19 cellular contexts compared by ENCODE assay signal in the genomic region with DNA sequence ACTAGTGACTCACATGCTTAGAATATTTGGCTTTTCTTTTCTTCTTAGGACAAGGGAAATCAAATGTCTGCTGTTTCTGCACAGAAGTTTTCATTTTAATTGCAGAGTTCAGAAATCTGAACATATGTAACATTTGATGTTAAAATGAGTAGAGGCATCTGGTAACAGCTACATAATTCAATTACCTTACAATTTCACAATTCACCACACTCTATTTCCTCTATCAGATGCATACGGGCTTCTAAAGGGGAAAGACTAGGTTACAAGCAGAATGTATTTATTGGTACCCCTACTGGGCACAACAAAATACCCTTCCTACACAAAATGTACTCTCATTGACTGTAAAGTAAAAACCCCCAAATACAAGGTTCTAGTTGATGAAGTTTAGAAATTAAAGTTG.
DNase-seq lines count a peak whose midpoint lies in the region; ATAC-seq and TF ChIP-seq lines count a peak whose summit lies in the region.
"Had no signal": no experiment of that assay in that cellular context is flagged by ENCODE, and none has a peak within 500 bp of the region (broad histone marks: within the 10 kb centered on the region; RNA-seq: fewer than 3 reads in every experiment).

No MANE protein-coding gene starts in this region.

- no peak overlapping the region for H3K4me3 ChIP-seq in NB4 (ENCODE audit: low read depth, low read length)
- H3K4me3 ChIP-seq: BLaER1 treated with 17β-estradiol and CSF1 and Interleukin-3, amounts not matched to agents 10 nM and 100 nM had no signal

- H3K27ac ChIP-seq in foreskin keratinocyte: peak overlapping the region; percentile 41
- H3K27ac ChIP-seq: 22Rv1; BLaER1 treated with 17β-estradiol and CSF1 and Interleukin-3, amounts not matched to agents 10 nM and 100 nM had no signal

- TF ChIP-seq POLR2A in NB4 (IDR thresholded peaks at IDR 0.05; ENCODE audit: extremely low read depth, insufficient read length): no peak

- ATAC-seq in foreskin keratinocyte: no peak

- H3K27me3 ChIP-seq in foreskin keratinocyte: no peaks in the 10 kb centered on the region
- H3K27me3 ChIP-seq: BE2C; BLaER1 treated with 17β-estradiol and CSF1 and Interleukin-3, amounts not matched to agents 10 nM and 100 nM had no signal

- TF ChIP-seq CTCF in NB4 (IDR thresholded peaks at IDR 0.05; ENCODE audit: low read depth, low read length) (no peak), foreskin keratinocyte (conservative IDR thresholded peaks at IDR 0.05) (no peak)

- peaks cover 14% of the 10 kb centered on the region for H3K4me1 ChIP-seq in foreskin keratinocyte
- H3K4me1 ChIP-seq: BE2C; BLaER1 treated with 17β-estradiol and CSF1 and Interleukin-3, amounts not matched to agents 10 nM and 100 nM had no signal

- DNase-seq in NCI-H2171 treated with DMSO at 0.1 percent for 48 hours (lab: John Stamatoyannopoulos, UW) (peak; percentile 19), NCI-H2171 (lab: John Stamatoyannopoulos, UW) (no peak), NB4 (ENCODE audit: low read depth) (peak; percentile 4), foreskin keratinocyte (no peak), islet precursor cell (no peak), DMS53 (lab: John Stamatoyannopoulos, UW) (no peak), NCI-H82 (lab: John Stamatoyannopoulos, UW) (no peak)
- DNase-seq: ACHN; AML-193; BE2C; CD4-positive, alpha-beta T cell; CD8-positive, alpha-beta memory T cell; DMS 273 treated with DMSO at 0.1 percent for 48 hours; DMS79 treated with DMSO at 0.1 percent for 48 hours; GF-D8; H7; HCEC 1CT had no signal

Comparison
In these comparisons a context has a peak if more than half of its experiments do, and no peak if none do; other contexts are left out.
1. DNase-seq: peak in NCI-H2171 treated with DMSO at 0.1 percent for 48 hours (single experiment) and NB4 (single experiment); none in NCI-H2171 (single experiment), foreskin keratinocyte (0 of 2), islet precursor cell (single experiment), DMS53 (single experiment) and NCI-H82 (single experiment).